ENCODE assay signal across 3 cellular contexts in genomic region chr20:46676649-46677316, GRCh38. TPM values are rescaled to one million over a fixed set of nuclear protein-coding genes. Genes with fewer than 3 reads are reported as not detected.
"Had no signal": no experiment of that assay in that cellular context is flagged by ENCODE, and none has a peak within 500 bp of the region (broad histone marks: within the 10 kb centered on the region; RNA-seq: fewer than 3 reads in every experiment).

No MANE protein-coding gene starts in this region.

RNA-seq across cellular contexts. Expression of gene SLC13A3, which starts 25.5 kb away (rescaled TPM):
- total RNA-seq: M059J, PC-3, SJSA1 had no signal
